ENCODE assay signal across 10 cellular contexts in the genomic region with DNA sequence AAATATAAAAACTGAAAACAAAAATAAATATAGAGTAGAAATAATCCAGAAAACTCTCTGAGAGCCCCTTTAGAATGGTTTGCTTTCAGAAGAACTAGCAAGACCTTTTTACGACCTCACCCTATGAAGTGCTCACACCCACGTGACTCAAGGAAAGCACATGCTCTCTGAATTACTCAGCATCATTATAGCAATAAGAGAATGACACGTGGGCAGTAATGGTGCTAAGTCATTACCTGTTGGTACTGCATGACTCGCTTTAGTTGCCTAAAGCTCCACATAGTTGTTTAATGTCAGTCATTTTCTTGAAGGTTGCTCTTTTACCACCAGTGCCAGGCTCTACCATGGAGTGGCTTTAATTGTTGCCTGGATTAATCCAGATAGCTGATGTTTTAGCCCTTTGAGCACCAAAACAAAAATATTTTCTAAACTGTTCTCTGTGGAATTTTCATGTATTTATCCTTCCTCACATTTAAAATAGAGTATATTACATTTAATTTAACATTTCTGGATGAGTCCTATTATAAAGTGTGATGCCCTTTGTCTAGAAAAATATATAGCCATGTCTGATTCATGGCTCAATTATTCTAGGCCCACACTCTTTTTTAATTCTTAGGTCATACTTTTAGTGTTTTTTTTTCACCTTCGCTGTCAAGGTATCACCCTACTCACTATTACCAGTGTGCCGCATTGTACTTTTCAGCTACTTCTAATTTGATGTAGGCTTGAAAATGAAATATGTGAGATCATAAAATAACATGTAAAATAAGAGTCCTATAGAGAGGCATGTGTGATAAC. TPM values are rescaled to one million over a fixed set of nuclear protein-coding genes. Genes with fewer than 3 reads are reported as not detected.
DNase-seq lines count a peak whose midpoint lies in the region; ATAC-seq and TF ChIP-seq lines count a peak whose summit lies in the region.
"Had no signal": no experiment of that assay in that cellular context is flagged by ENCODE, and none has a peak within 500 bp of the region (broad histone marks: within the 10 kb centered on the region; RNA-seq: fewer than 3 reads in every experiment).

No MANE protein-coding gene starts in this region.

- H3K9me2 ChIP-seq in GM23248 (ENCODE audit: insufficient read depth): no peaks in the 10 kb centered on the region

- ATAC-seq in left colon: peak; percentile 82
- no peak for ATAC-seq in GM21717 (IDR thresholded peaks at IDR 0.05; ENCODE audit: unreplicated experiment)
- no peak for ATAC-seq in CD8-positive, alpha-beta T cell
- ATAC-seq: body of pancreas had no signal

- H3K36me3 ChIP-seq in GM23248 (ENCODE audit: low read depth): no peaks in the 10 kb centered on the region
- H3K36me3 ChIP-seq in CD8-positive, alpha-beta T cell (ENCODE audit: insufficient read depth, low read length): no peaks in the 10 kb centered on the region

- POLR2A ChIA-PET in CD8-positive, alpha-beta T cell (lab: Charles Lee): no interaction called here

- H3K4me1 ChIP-seq in GM23248 (ENCODE audit: insufficient read depth): peaks cover 63% of the 10 kb centered on the region
- no peaks in the 10 kb centered on the region for H3K4me1 ChIP-seq in CD8-positive, alpha-beta T cell (ENCODE audit: insufficient read depth, low read length)
- H3K4me1 ChIP-seq: body of pancreas had no signal

- H3K4me2 ChIP-seq in GM23248 (ENCODE audit: unreplicated experiment): peak overlapping the region; percentile 68

- no peaks in the 10 kb centered on the region for H3K9me3 ChIP-seq in GM23248 (ENCODE audit: low read depth)
- no peaks in the 10 kb centered on the region for H3K9me3 ChIP-seq in CD8-positive, alpha-beta T cell (ENCODE audit: low read length)
- H3K9me3 ChIP-seq: body of pancreas had no signal

- no peak overlapping the region for H3K27ac Mint-ChIP-seq in T-helper 2 cell treated with Interferon-gamma antibody and Interleukin-4, amounts not matched to agents 5 μg/mL and 100 μg/mL, for 36 hours
- no peak overlapping the region for H3K27ac Mint-ChIP-seq in CD8-positive, alpha-beta T cell

- peak; percentile 80 for DNase-seq in AG10803 (ENCODE audit: low read depth)
- peak; percentile 92 for DNase-seq in GM23248
- peak; percentile 25 for DNase-seq in T-helper 2 cell treated with Interferon-gamma antibody and Interleukin-4, amounts not matched to agents 5 μg/mL and 100 μg/mL, for 36 hours (ENCODE audit: low spot score)
- no peak for DNase-seq in left colon
- no peak for DNase-seq in mesenteric fat pad (ENCODE audit: low spot score)
- DNase-seq in NCI-H2196 (lab: John Stamatoyannopoulos, UW; ENCODE audit: unreplicated experiment): no peak
- DNase-seq in CD8-positive, alpha-beta T cell: no peak
- DNase-seq: body of pancreas, NCI-H1105 treated with DMSO at 0.1 percent for 48 hours had no signal

- H3K27me3 ChIP-seq in GM23248 (replicated peaks; ENCODE audit: insufficient read depth): no peaks in the 10 kb centered on the region
- H3K27me3 ChIP-seq in CD8-positive, alpha-beta T cell (ENCODE audit: insufficient read depth, low read length): no peaks in the 10 kb centered on the region
- H3K27me3 ChIP-seq: body of pancreas had no signal

- intact Hi-C loops in left colon (cut with DNase I, micrococcal nuclease): no loop called here
- intact Hi-C loops in CD8-positive, alpha-beta T cell (cut with DNase I, micrococcal nuclease): no loop called here

- H4K20me1 ChIP-seq in GM23248 (ENCODE audit: insufficient read depth): no peaks in the 10 kb centered on the region

- no peak overlapping the region for H3K4me3 Mint-ChIP-seq in T-helper 2 cell treated with Interferon-gamma antibody and Interleukin-4, amounts not matched to agents 5 μg/mL and 100 μg/mL, for 36 hours
- no peak overlapping the region for H3K4me3 Mint-ChIP-seq in CD8-positive, alpha-beta T cell

- H3K27me3 Mint-ChIP-seq in T-helper 2 cell treated with Interferon-gamma antibody and Interleukin-4, amounts not matched to agents 5 μg/mL and 100 μg/mL, for 36 hours (ENCODE audit: low read depth): peaks cover 5% of the 10 kb centered on the region
- H3K27me3 Mint-ChIP-seq in CD8-positive, alpha-beta T cell (ENCODE audit: low read depth): peaks cover 11% of the 10 kb centered on the region

- H3K9me3 Mint-ChIP-seq in T-helper 2 cell treated with Interferon-gamma antibody and Interleukin-4, amounts not matched to agents 5 μg/mL and 100 μg/mL, for 36 hours: no peaks in the 10 kb centered on the region
- no peaks in the 10 kb centered on the region for H3K9me3 Mint-ChIP-seq in CD8-positive, alpha-beta T cell

- no peak for TF ChIP-seq CTCF in AG10803 (conservative IDR thresholded peaks at IDR 0.05; ENCODE audit: low read length)
- TF ChIP-seq CTCF in CD8-positive, alpha-beta T cell (IDR thresholded peaks at IDR 0.05): no peak

- in situ Hi-C loops in GM23248 (cut with MboI): loop anchor here (10.0 kb wide), 1 partner anchor 96 kb away; no protein-coding TSS in a partner anchor

- peak overlapping the region; percentile 90 for H3K27ac ChIP-seq in GM23248
- H3K27ac ChIP-seq in CD8-positive, alpha-beta T cell (ENCODE audit: low read depth, low read length): no peak overlapping the region
- H3K27ac ChIP-seq: body of pancreas had no signal

- CTCF ChIA-PET in CD8-positive, alpha-beta T cell (lab: Charles Lee): interaction anchor here (1.0 kb wide), 1 partner anchor 102 kb away, joined by 3 read pairs; a partner anchor contains a TSS

- no peaks in the 10 kb centered on the region for H3K79me2 ChIP-seq in GM23248 (ENCODE audit: insufficient read depth)

- no peaks in the 10 kb centered on the region for H3K4me1 Mint-ChIP-seq in T-helper 2 cell treated with Interferon-gamma antibody and Interleukin-4, amounts not matched to agents 5 μg/mL and 100 μg/mL, for 36 hours (ENCODE audit: low read depth)
- H3K4me1 Mint-ChIP-seq in CD8-positive, alpha-beta T cell (ENCODE audit: low read depth): no peaks in the 10 kb centered on the region

- H2AFZ ChIP-seq in GM23248: no peak overlapping the region

- 37% methylated on average over 6 of the region's 6 CpGs for WGBS in GM23248 (ENCODE audit: low coverage in 1 of 2, low lambda C conversion rate in 2 of 2, missing lambda C conversion rate in 2 of 2), 2 experiments

- H3K4me3 ChIP-seq in AG10803 (ENCODE audit: low read length) (no peak overlapping the region), GM23248 (0 out of 2 replicates have a peak overlapping the region, but pooled peaks have one; percentile 31)
- H3K4me3 ChIP-seq in CD8-positive, alpha-beta T cell (ENCODE audit: low read depth, low read length): no peak overlapping the region
- H3K4me3 ChIP-seq: body of pancreas had no signal

- H3K36me3 Mint-ChIP-seq in T-helper 2 cell treated with Interferon-gamma antibody and Interleukin-4, amounts not matched to agents 5 μg/mL and 100 μg/mL, for 36 hours (ENCODE audit: low read depth): no peaks in the 10 kb centered on the region
- no peaks in the 10 kb centered on the region for H3K36me3 Mint-ChIP-seq in CD8-positive, alpha-beta T cell

- peaks cover 61% of the 10 kb centered on the region for H3F3A ChIP-seq in GM23248 (ENCODE audit: insufficient read depth)

- H3K9ac ChIP-seq in GM23248: peak overlapping the region; percentile 63

RNA-seq across cellular contexts. Expression of a gene that starts 56.8 kb away (rescaled TPM):
- total RNA-seq in GM23248 (2014; rRNA removed; shearing (Covaris generic)): 11.4 and 11.6 TPM in 2 replicates
- polyA plus RNA-seq in GM23248 (2016; fragmentation: Nextera tagmentation; extraction: Ambion mirVana): 11.5 and 12.0 TPM in 2 replicates
- total RNA-seq in left colon (1 to 10 TPM; 1.2 TPM), mesenteric fat pad (6.7 TPM)
- under 1 TPM; 0.25 to 0.38 TPM for total RNA-seq in CD8-positive, alpha-beta T cell

Comparison
In these comparisons a context has a peak if more than half of its experiments do, and no peak if none do; other contexts are left out.
1. DNase-seq: peak in AG10803 (single experiment), GM23248 (single experiment) and T-helper 2 cell treated with Interferon-gamma antibody and Interleukin-4, amounts not matched to agents 5 μg/mL and 100 μg/mL, for 36 hours (single experiment); none in left colon (0 of 2), mesenteric fat pad (single experiment), NCI-H2196 (single experiment) and CD8-positive, alpha-beta T cell (0 of 7).